ENCODE assay signal across 8 cellular contexts in genomic region chr7:135160098-135160857, GRCh38. TPM values are rescaled to one million over a fixed set of nuclear protein-coding genes. Genes with fewer than 3 reads are reported as not detected.
DNase-seq lines count a peak whose midpoint lies in the region; ATAC-seq, FAIRE-seq and TF ChIP-seq lines count a peak whose summit lies in the region.

No MANE protein-coding gene starts in this region.

- ATAC-seq in GM18867 (IDR thresholded peaks at IDR 0.05; ENCODE audit: unreplicated experiment) (peak; percentile 58), HG03196 (IDR thresholded peaks at IDR 0.05; ENCODE audit: unreplicated experiment) (peak; percentile 61), left lobe of liver (peak; percentile 49)

- H3K4me3 Mint-ChIP-seq in activated naive CD8-positive, alpha-beta T cell = peak overlapping the region; percentile 13

- H3K27me3 ChIP-seq in uterus = no peaks in the 10 kb centered on the region

- no peaks in the 10 kb centered on the region for H3K36me3 ChIP-seq in uterus

- intact Hi-C loops in uterus (cut with DNase I; ENCODE audit: low total_unique reads) = no loop called here

- DNase-seq in left lobe of liver (ENCODE audit: low spot score) (no peak), uterus (no peak), NCI-H2196 (lab: John Stamatoyannopoulos, UW; ENCODE audit: unreplicated experiment) (no peak), iPS-NIHi11 (ENCODE audit: low spot score) (no peak), D721Med (ENCODE audit: insufficient read length, low spot score) (no peak)

- H3K9me3 Mint-ChIP-seq in activated naive CD8-positive, alpha-beta T cell (ENCODE audit: low read depth) = peaks cover 15% of the 10 kb centered on the region

- peaks cover 47% of the 10 kb centered on the region for H3K36me3 Mint-ChIP-seq in activated naive CD8-positive, alpha-beta T cell

- peaks cover 64% of the 10 kb centered on the region for H3K4me1 Mint-ChIP-seq in activated naive CD8-positive, alpha-beta T cell (ENCODE audit: low read depth)

- H3K27me3 Mint-ChIP-seq in activated naive CD8-positive, alpha-beta T cell = no peaks in the 10 kb centered on the region

- H3K9me3 ChIP-seq in uterus = no peaks in the 10 kb centered on the region

- TF ChIP-seq CTCF in uterus (IDR thresholded peaks at IDR 0.05) (no peak), D721Med (IDR thresholded peaks at IDR 0.05; ENCODE audit: insufficient read depth, missing control alignments) (no peak)

- TF ChIP-seq POLR2A in uterus (IDR thresholded peaks at IDR 0.05) = no peak

- no peak for FAIRE-seq in D721Med (lab: Jason Lieb, UNC)

- no peak overlapping the region for H3K4me3 ChIP-seq in uterus

- peak overlapping the region; percentile 50 to 74 for H3K27ac ChIP-seq in uterus

- no peaks in the 10 kb centered on the region for H3K4me1 ChIP-seq in uterus

- peak overlapping the region; percentile 84 for H3K27ac Mint-ChIP-seq in activated naive CD8-positive, alpha-beta T cell

RNA-seq across cellular contexts. Expression of gene CYREN, which starts 10.2 kb away (rescaled TPM):
- total RNA-seq in left lobe of liver (15.0 TPM), uterus (10 to 100 TPM in 3 of 4 donors, 1 to 10 TPM in 1; 4.1 to 47.4 (median 27.7) TPM)

RNA-seq across cellular contexts. Expression of gene TMEM140, which starts 12.4 kb away (rescaled TPM):
- total RNA-seq in left lobe of liver = 32.4 TPM
- 10 to 100 TPM in 3 of 4 donors, 1 to 10 TPM in 1; 5.9 to 30.0 (median 17.9) TPM for total RNA-seq in uterus

RNA-seq across cellular contexts. Expression of gene WDR91, which starts 51.0 kb away (rescaled TPM):
- total RNA-seq in left lobe of liver = 9.3 TPM
- 10 to 100 TPM; 11.8 to 33.2 (median 17.1) TPM for total RNA-seq in uterus
